Comparison of ENCODE assay signal across 8 cellular contexts in the genomic region with DNA sequence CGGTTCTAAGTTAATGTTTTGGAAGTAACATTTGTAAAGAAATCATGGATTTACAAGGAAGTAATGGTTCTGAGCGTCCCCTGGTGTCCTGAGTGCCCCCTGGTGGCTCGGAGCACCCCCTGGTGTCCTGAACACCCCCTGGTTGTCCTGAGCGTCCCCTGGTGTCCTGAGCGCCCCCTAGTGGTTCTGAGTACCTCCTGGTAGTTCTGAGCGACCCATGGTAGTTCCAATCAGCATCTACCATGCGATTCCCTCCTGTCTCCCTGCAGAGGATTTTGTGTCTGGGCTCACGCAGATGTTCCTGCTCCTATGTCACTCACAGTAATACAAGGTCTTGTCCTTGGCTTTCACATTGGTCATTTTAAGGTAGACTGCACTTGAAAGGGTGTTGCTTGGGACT.
DNase-seq lines count a peak whose midpoint lies in the region; ATAC-seq and TF ChIP-seq lines count a peak whose summit lies in the region.

No MANE protein-coding gene starts in this region.

- ATAC-seq in HG03103 (IDR thresholded peaks at IDR 0.05; ENCODE audit: low read depth, unreplicated experiment): peak; percentile 49
- peak; percentile 75 for ATAC-seq in RWPE2 (ENCODE audit: low read depth)
- ATAC-seq in body of pancreas: no peak

- peaks cover 7% of the 10 kb centered on the region for H3K36me3 Mint-ChIP-seq in glutamatergic neuron (ENCODE audit: unreplicated experiment)

- no peak overlapping the region for H3K27ac Mint-ChIP-seq in glutamatergic neuron (ENCODE audit: unreplicated experiment)

- H3K36me3 ChIP-seq in GM06990 (ENCODE audit: control insufficient read depth, insufficient read depth, low read length): no peaks in the 10 kb centered on the region
- H3K36me3 ChIP-seq in RWPE2 (ENCODE audit: low read depth): no peaks in the 10 kb centered on the region
- H3K36me3 ChIP-seq in body of pancreas (replicated peaks in 1 of 2; ENCODE audit: insufficient read depth in 1 of 2, low read depth in 2 of 2): no peaks in the 10 kb centered on the region

- peaks cover 2% of the 10 kb centered on the region for H3K27me3 Mint-ChIP-seq in glutamatergic neuron (ENCODE audit: unreplicated experiment)

- H3K4me1 Mint-ChIP-seq in glutamatergic neuron (ENCODE audit: low read depth, unreplicated experiment): no peaks in the 10 kb centered on the region

- TF ChIP-seq POLR2A in body of pancreas (IDR thresholded peaks at IDR 0.05): no peak

- no peaks in the 10 kb centered on the region for H3K4me1 ChIP-seq in RWPE2 (ENCODE audit: insufficient read depth, poor library complexity, severe bottlenecking)
- H3K4me1 ChIP-seq in body of pancreas: no peaks in the 10 kb centered on the region

- DNase-seq in GM06990 (ENCODE audit: extremely low read depth, insufficient read length) (peak; percentile 76), RWPE2 (ENCODE audit: low spot score) (no peak), body of pancreas (peak; percentile 40 to 59 (median 51)), glutamatergic neuron (no peak), AG08396 (ENCODE audit: low spot score) (no peak), coronary artery (ENCODE audit: low spot score) (no peak)
- peak; percentile 64 to 69 for DNase-seq in stimulated activated CD4-positive, alpha-beta T cell treated with anti-CD3 and anti-CD28 coated beads, Interleukin-2, amount 100 ng/mL, for 48 hours

- TF ChIP-seq CTCF in GM06990 (IDR thresholded peaks at IDR 0.05; ENCODE audit: insufficient read depth, low read length, poor library complexity, severe bottlenecking) (peak; percentile 99), RWPE2 (IDR thresholded peaks at IDR 0.05; ENCODE audit: poor library complexity, severe bottlenecking) (peak; percentile 70), body of pancreas (IDR thresholded peaks at IDR 0.05) (peak in 5 of 7 experiments; percentile 8 to 48 (median 40)), glutamatergic neuron (IDR thresholded peaks at IDR 0.05; ENCODE audit: partially characterized antibody, unreplicated experiment) (no peak), coronary artery (IDR thresholded peaks at IDR 0.05) (no peak)

- H3K9me3 Mint-ChIP-seq in glutamatergic neuron (ENCODE audit: unreplicated experiment): peaks cover 8% of the 10 kb centered on the region

- H3K4me3 ChIP-seq in GM06990 (replicated peaks; ENCODE audit: low read depth, low read length) (no peak overlapping the region), RWPE2 (ENCODE audit: severe bottlenecking) (no peak overlapping the region), body of pancreas (no peak overlapping the region), coronary artery (no peak overlapping the region)

- H3K9me3 ChIP-seq in RWPE2 (ENCODE audit: severe bottlenecking): no peaks in the 10 kb centered on the region
- no peaks in the 10 kb centered on the region for H3K9me3 ChIP-seq in body of pancreas

- WGBS in body of pancreas, 2 donors: 38 to 44% methylated on average over 8 of the region's 8 CpGs

- no peak overlapping the region for H3K4me3 Mint-ChIP-seq in glutamatergic neuron (ENCODE audit: unreplicated experiment)

- H3K27me3 ChIP-seq in GM06990 (replicated peaks; ENCODE audit: control insufficient read depth, insufficient read depth, low read length): no peaks in the 10 kb centered on the region
- H3K27me3 ChIP-seq in RWPE2 (ENCODE audit: insufficient read depth, poor library complexity, severe bottlenecking): peaks cover 18% of the 10 kb centered on the region
- no peaks in the 10 kb centered on the region for H3K27me3 ChIP-seq in body of pancreas

- H3K27ac ChIP-seq in RWPE2 (ENCODE audit: poor library complexity, severe bottlenecking) (no peak overlapping the region), body of pancreas (no peak overlapping the region), coronary artery (no peak overlapping the region)

- intact Hi-C loops in body of pancreas (cut with DNase I): no loop called here

Comparison
In these comparisons a context has a peak if more than half of its experiments do, and no peak if none do; other contexts are left out.
1. DNase-seq: peak in GM06990 (single experiment), body of pancreas (4 of 4) and stimulated activated CD4-positive, alpha-beta T cell treated with anti-CD3 and anti-CD28 coated beads, Interleukin-2, amount 100 ng/mL, for 48 hours (2 of 2); none in RWPE2 (single experiment), glutamatergic neuron (single experiment), AG08396 (single experiment) and coronary artery (single experiment).
2. CTCF ChIP-seq: peak in GM06990 (single experiment), RWPE2 (single experiment) and body of pancreas (5 of 7); none in glutamatergic neuron (single experiment) and coronary artery (single experiment).